1 cellular context compared by ENCODE assay signal in the genomic region with DNA sequence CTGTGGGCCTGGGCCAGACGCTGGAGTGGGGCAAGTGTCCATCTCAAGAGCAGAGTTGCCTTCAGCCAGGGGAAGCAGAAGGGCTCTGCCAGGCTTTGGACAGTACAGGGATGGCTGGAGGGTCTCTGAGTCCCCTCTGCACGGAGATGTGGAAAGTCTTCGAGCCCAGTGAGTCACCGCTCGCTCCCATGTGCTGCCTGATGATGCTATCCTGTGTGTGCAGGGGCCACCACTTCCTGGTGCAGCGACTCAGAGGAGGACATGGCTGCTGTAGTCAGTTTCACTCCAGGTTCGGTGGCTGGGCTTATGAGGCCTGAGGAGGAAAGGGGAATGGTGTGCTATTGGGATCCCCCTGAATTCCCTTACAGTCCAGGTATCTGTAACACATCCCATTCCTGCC.
TF ChIP-seq lines count a peak whose summit lies in the region.

No MANE protein-coding gene starts in this region.

TF ChIP-seq in IMR-90, 13 proteins besides CTCF, POLR2A, EP300 and RAD21:
- TF ChIP-seq SMC3 (IDR thresholded peaks at IDR 0.05; ENCODE audit: low read depth, low read length) (no peak), CHD1 (IDR thresholded peaks at IDR 0.05; ENCODE audit: low read depth, low read length) (no peak), BHLHE40 (IDR thresholded peaks at IDR 0.05; ENCODE audit: low read depth, low read length) (no peak), MAFK (IDR thresholded peaks at IDR 0.05; ENCODE audit: low read depth, low read length) (no peak), CEBPB (IDR thresholded peaks at IDR 0.05; ENCODE audit: low read depth, low read length) (no peak), RFX5 (IDR thresholded peaks at IDR 0.05; ENCODE audit: low read depth, low read length) (no peak), RCOR1 (IDR thresholded peaks at IDR 0.05; ENCODE audit: insufficient replicate concordance, low read length) (no peak), NFE2L2 (IDR thresholded peaks at IDR 0.05; ENCODE audit: low read depth, low read length) (no peak), MAZ (IDR thresholded peaks at IDR 0.05; ENCODE audit: borderline replicate concordance, low read depth, low read length) (no peak), FOS (IDR thresholded peaks at IDR 0.05; ENCODE audit: low read depth, low read length) (no peak), MXI1 (IDR thresholded peaks at IDR 0.05; ENCODE audit: borderline replicate concordance, low read depth, low read length) (no peak)
- TF ChIP-seq, protein P1, sequence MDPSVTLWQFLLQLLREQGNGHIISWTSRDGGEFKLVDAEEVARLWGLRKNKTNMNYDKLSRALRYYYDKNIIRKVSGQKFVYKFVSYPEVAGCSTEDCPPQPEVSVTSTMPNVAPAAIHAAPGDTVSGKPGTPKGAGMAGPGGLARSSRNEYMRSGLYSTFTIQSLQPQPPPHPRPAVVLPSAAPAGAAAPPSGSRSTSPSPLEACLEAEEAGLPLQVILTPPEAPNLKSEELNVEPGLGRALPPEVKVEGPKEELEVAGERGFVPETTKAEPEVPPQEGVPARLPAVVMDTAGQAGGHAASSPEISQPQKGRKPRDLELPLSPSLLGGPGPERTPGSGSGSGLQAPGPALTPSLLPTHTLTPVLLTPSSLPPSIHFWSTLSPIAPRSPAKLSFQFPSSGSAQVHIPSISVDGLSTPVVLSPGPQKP (IDR thresholded peaks at IDR 0.05; ENCODE audit: borderline replicate concordance, low read depth, low read length): no peak
- TF ChIP-seq, protein P2, sequence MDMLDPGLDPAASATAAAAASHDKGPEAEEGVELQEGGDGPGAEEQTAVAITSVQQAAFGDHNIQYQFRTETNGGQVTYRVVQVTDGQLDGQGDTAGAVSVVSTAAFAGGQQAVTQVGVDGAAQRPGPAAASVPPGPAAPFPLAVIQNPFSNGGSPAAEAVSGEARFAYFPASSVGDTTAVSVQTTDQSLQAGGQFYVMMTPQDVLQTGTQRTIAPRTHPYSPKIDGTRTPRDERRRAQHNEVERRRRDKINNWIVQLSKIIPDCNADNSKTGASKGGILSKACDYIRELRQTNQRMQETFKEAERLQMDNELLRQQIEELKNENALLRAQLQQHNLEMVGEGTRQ (IDR thresholded peaks at IDR 0.05; ENCODE audit: low read depth, low read length): no peak
